Comparison of ENCODE assay signal across 30 cellular contexts in genomic region chr7:154827007-154827406, GRCh38.
"Had no signal": no experiment of that assay in that cellular context is flagged by ENCODE, and none has a peak within 500 bp of the region (broad histone marks: within the 10 kb centered on the region; RNA-seq: fewer than 3 reads in every experiment).

No MANE protein-coding gene starts in this region.

- H3K27me3 ChIP-seq: ascending aorta, cardiac muscle cell had no signal

- H3K4me3 ChIP-seq: ascending aorta, cardiac muscle cell had no signal

- H3K4me1 ChIP-seq: ascending aorta had no signal

- DNase-seq: activated B cell treated with CpG ODN at 0.5 μM for 24 hours; activated CD4-positive, alpha-beta memory T cell treated with anti-CD3 and anti-CD28 coated beads for 36 hours; activated CD4-positive, alpha-beta T cell treated with anti-CD3 and anti-CD28 coated beads for 4 hours; activated CD4-positive, alpha-beta T cell treated with anti-CD3 and anti-CD28 coated beads, Interleukin-2, amount 10 ng/mL, durations not matched to agents 24 days and 14 days; activated CD4-positive, alpha-beta T cell treated with anti-CD3 and anti-CD28 coated beads, Interleukin-2, amount 50 U/mL, for 1 hour; activated CD4-positive, alpha-beta T cell treated with anti-CD3 and anti-CD28 coated beads, Interleukin-2, amount 50 U/mL, for 4 hours; activated CD4-positive, CD25-positive, alpha-beta regulatory T cell treated with anti-CD3 and anti-CD28 coated beads, Interleukin-2, amount 50 U/mL, for 72 hours; activated CD8-positive, alpha-beta memory T cell treated with anti-CD3 and anti-CD28 coated beads, Interleukin-2, amount 50 U/mL, for 4 hours; activated CD8-positive, alpha-beta T cell treated with anti-CD3 and anti-CD28 coated beads for 36 hours; activated effector memory CD4-positive, alpha-beta T cell treated with anti-CD3 and anti-CD28 coated beads, Interleukin-2, amount 50 U/mL, for 16 hours; activated gamma-delta T cell treated with Interleukin-2 at 50 U/mL for 16 hours; activated naive CD4-positive, alpha-beta T cell; activated naive CD4-positive, alpha-beta T cell treated with anti-CD3 and anti-CD28 coated beads for 36 hours; activated naive CD4-positive, alpha-beta T cell treated with anti-CD3 and anti-CD28 coated beads, Interleukin-2, amount 50 U/mL, for 16 hours; activated naive CD8-positive, alpha-beta T cell treated with anti-CD3 and anti-CD28 coated beads for 36 hours; activated T-cell treated with anti-CD3 and anti-CD28 coated beads for 4 hours; activated T-cell treated with anti-CD3 and anti-CD28 coated beads, Interleukin-2, amount 50 U/mL, for 1 hour; activated T-cell treated with anti-CD3 and anti-CD28 coated beads, Interleukin-2, amount 50 U/mL, for 4 hours; activated T-cell treated with anti-CD3 and anti-CD28 coated beads, Interleukin-2, amount 50 U/mL, for 72 hours; amygdala; anterior cingulate cortex; cerebellar nuclear complex; T-helper 1 cell; T-helper 2 cell; T-helper 9 cell had no signal

- H3K27ac ChIP-seq: ascending aorta, cardiac muscle cell, VCaP had no signal

- H3K9me3 ChIP-seq: ascending aorta had no signal

- ATAC-seq: activated CD8-positive, alpha-beta T cell treated with anti-CD3 and anti-CD28 coated beads for 36 hours; activated naive CD4-positive, alpha-beta T cell treated with anti-CD3 and anti-CD28 coated beads, Interleukin-2, amount 50 U/mL, for 72 hours; activated T-cell treated with anti-CD3 and anti-CD28 coated beads, Interleukin-2, amount 50 U/mL, for 4 hours; activated T-cell treated with anti-CD3 and anti-CD28 coated beads, Interleukin-2, amount 50 U/mL, for 72 hours; activated T-helper 17 cell treated with anti-CD3 and anti-CD28 coated beads, Interleukin-2, amount 50 U/mL, for 72 hours had no signal

- H3K36me3 ChIP-seq: ascending aorta, cardiac muscle cell had no signal
